In the genomic region with DNA sequence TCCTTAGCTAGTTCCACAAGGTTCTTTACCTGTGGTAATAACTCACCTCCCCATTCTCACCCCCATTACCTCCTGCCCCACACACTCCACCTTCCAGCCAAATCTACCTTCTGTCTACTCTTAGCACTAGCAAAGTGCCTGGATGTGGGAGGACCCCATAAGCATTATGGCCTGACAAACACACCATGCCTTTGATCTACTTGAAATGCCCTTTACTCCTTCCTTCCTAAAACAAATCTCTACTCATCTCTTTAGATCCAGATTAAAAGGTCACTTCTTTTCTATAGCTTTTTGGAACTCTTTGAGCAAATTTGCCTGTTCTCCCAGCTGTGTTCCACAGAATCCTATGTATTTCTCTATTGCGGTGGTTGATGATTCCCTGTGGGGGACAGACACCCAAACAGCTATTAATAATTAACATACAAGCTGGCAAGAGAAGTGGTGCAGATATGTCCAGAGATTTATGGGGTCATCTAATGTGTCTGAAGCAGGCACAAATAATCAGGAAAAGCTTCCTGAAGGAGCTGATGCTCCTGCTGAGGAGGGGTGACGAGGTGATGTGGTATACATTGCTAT, we compare ENCODE assay signal across 32 cellular contexts. TPM values are rescaled to one million over a fixed set of nuclear protein-coding genes. Genes with fewer than 3 reads are reported as not detected.
"Had no signal": no experiment of that assay in that cellular context is flagged by ENCODE, and none has a peak within 500 bp of the region (broad histone marks: within the 10 kb centered on the region; RNA-seq: fewer than 3 reads in every experiment).

No MANE protein-coding gene starts in this region.

- H3K9me3 Mint-ChIP-seq: activated B cell treated with CpG ODN at 0.5 μM for 24 hours; activated CD4-positive, alpha-beta memory T cell treated with anti-CD3 and anti-CD28 coated beads for 36 hours; activated CD4-positive, alpha-beta T cell treated with anti-CD3 and anti-CD28 coated beads, Interleukin-2, amount 10 ng/mL, durations not matched to agents 24 days and 14 days; activated naive CD4-positive, alpha-beta T cell treated with anti-CD3 and anti-CD28 coated beads, Interleukin-2, amount 10 ng/mL, durations not matched to agents 7 days and 5 days; activated naive CD4-positive, alpha-beta T cell treated with anti-CD3 and anti-CD28 coated beads, Interleukin-2, amount 50 U/mL, for 72 hours; activated naive CD8-positive, alpha-beta T cell treated with anti-CD3 and anti-CD28 coated beads, Interleukin-2, amount 10 ng/mL, durations not matched to agents 7 days and 5 days; activated T-helper 1 cell treated with anti-CD3 and anti-CD28 coated beads, Interleukin-12 subunit alpha, Interleukin-12 subunit beta, Interleukin-2, Interleukin-4 antibody, amounts not matched to agents 30 ng/mL and 10 ng/mL and 1 ng/mL, durations not matched to agents 14 hours and 24 hours and 36 hours; endodermal cell; T-helper 2 cell treated with Interferon-gamma antibody and Interleukin-4, amounts not matched to agents 5 μg/mL and 100 μg/mL, for 36 hours had no signal

- H3K27me3 Mint-ChIP-seq: activated B cell treated with CpG ODN at 0.5 μM for 24 hours had no signal

- H3K4me1 Mint-ChIP-seq: activated CD4-positive, alpha-beta T cell treated with anti-CD3 and anti-CD28 coated beads, Interleukin-2, amount 10 ng/mL, durations not matched to agents 24 days and 14 days; activated CD8-positive, alpha-beta memory T cell treated with anti-CD3 and anti-CD28 coated beads, Interleukin-2, amount 10 ng/mL, durations not matched to agents 7 days and 5 days; activated naive CD4-positive, alpha-beta T cell treated with anti-CD3 and anti-CD28 coated beads, Interleukin-2, amount 10 ng/mL, durations not matched to agents 7 days and 5 days; activated naive CD8-positive, alpha-beta T cell treated with anti-CD3 and anti-CD28 coated beads, Interleukin-2, amount 10 ng/mL, durations not matched to agents 7 days and 5 days; brain; endodermal cell had no signal

- H3K4me3 Mint-ChIP-seq: activated B cell treated with CpG ODN at 0.5 μM for 24 hours; activated CD4-positive, alpha-beta memory T cell treated with anti-CD3 and anti-CD28 coated beads for 36 hours; activated CD4-positive, alpha-beta T cell treated with anti-CD3 and anti-CD28 coated beads, Interleukin-2, amount 10 ng/mL, durations not matched to agents 24 days and 14 days; activated CD8-positive, alpha-beta memory T cell treated with anti-CD3 and anti-CD28 coated beads, Interleukin-2, amount 10 ng/mL, durations not matched to agents 7 days and 5 days; activated CD8-positive, alpha-beta T cell treated with anti-CD3 and anti-CD28 coated beads, Interleukin-2, amount 10 ng/mL, durations not matched to agents 7 days and 5 days; activated naive CD4-positive, alpha-beta T cell treated with anti-CD3 and anti-CD28 coated beads, Interleukin-2, amount 10 ng/mL, durations not matched to agents 7 days and 5 days; activated naive CD8-positive, alpha-beta T cell treated with anti-CD3 and anti-CD28 coated beads, Interleukin-2, amount 10 ng/mL, durations not matched to agents 7 days and 5 days; activated T-helper 1 cell treated with anti-CD3 and anti-CD28 coated beads, Interleukin-12 subunit alpha, Interleukin-12 subunit beta, Interleukin-2, Interleukin-4 antibody, amounts not matched to agents 30 ng/mL and 10 ng/mL and 1 ng/mL, durations not matched to agents 14 hours and 24 hours and 36 hours; brain; endodermal cell; T-helper 17 cell; T-helper 2 cell treated with Interferon-gamma antibody and Interleukin-4, amounts not matched to agents 5 μg/mL and 100 μg/mL, for 36 hours had no signal

- ATAC-seq: activated CD4-positive, CD25-positive, alpha-beta regulatory T cell treated with anti-CD3 and anti-CD28 coated beads, Interleukin-2, amount 50 U/mL, for 24 hours; activated CD8-positive, alpha-beta memory T cell treated with anti-CD3 and anti-CD28 coated beads, Interleukin-2, amount 10 ng/mL, durations not matched to agents 7 days and 5 days; activated CD8-positive, alpha-beta T cell treated with anti-CD3 and anti-CD28 coated beads, Interleukin-2, amount 10 ng/mL, durations not matched to agents 7 days and 5 days; activated naive CD4-positive, alpha-beta T cell treated with anti-CD3 and anti-CD28 coated beads, Interleukin-2, amount 50 U/mL, for 72 hours; esophagus mucosa; foreskin keratinocyte; gastrocnemius medialis; T-helper 17 cell had no signal

- H3K27me3 ChIP-seq: ascending aorta, breast epithelium, cardiac muscle cell, colonic mucosa, gastrocnemius medialis had no signal

- H3K4me3 ChIP-seq: ascending aorta, breast epithelium, cardiac muscle cell, colonic mucosa, gastrocnemius medialis had no signal

- H3K4me1 ChIP-seq: ascending aorta, breast epithelium, colonic mucosa, foreskin keratinocyte, gastrocnemius medialis had no signal

- DNase-seq: activated B cell treated with CpG ODN at 0.5 μM for 24 hours; activated CD4-positive, alpha-beta memory T cell treated with anti-CD3 and anti-CD28 coated beads for 36 hours; activated CD4-positive, alpha-beta T cell treated with anti-CD3 and anti-CD28 coated beads, Interleukin-2, amount 10 ng/mL, durations not matched to agents 24 days and 14 days; activated CD8-positive, alpha-beta memory T cell treated with anti-CD3 and anti-CD28 coated beads, Interleukin-2, amount 10 ng/mL, durations not matched to agents 7 days and 5 days; activated CD8-positive, alpha-beta memory T cell treated with anti-CD3 and anti-CD28 coated beads, Interleukin-2, amount 50 U/mL, for 4 hours; activated CD8-positive, alpha-beta T cell treated with anti-CD3 and anti-CD28 coated beads, Interleukin-2, amount 10 ng/mL, durations not matched to agents 7 days and 5 days; activated gamma-delta T cell; activated naive CD4-positive, alpha-beta T cell; activated naive CD4-positive, alpha-beta T cell treated with anti-CD3 and anti-CD28 coated beads, Interleukin-2, amount 10 ng/mL, durations not matched to agents 7 days and 5 days; activated naive CD8-positive, alpha-beta T cell treated with anti-CD3 and anti-CD28 coated beads, Interleukin-2, amount 10 ng/mL, durations not matched to agents 7 days and 5 days; activated T-cell treated with anti-CD3 and anti-CD28 coated beads, Interleukin-2, amount 50 U/mL, for 1 hour; activated T-cell treated with anti-CD3 and anti-CD28 coated beads, Interleukin-2, amount 50 U/mL, for 48 hours; central memory CD4-positive, alpha-beta T cell; cerebellar nuclear complex; colonic mucosa; effector memory CD4-positive, alpha-beta T cell; endodermal cell; foreskin keratinocyte; gastrocnemius medialis; T-helper 1 cell; T-helper 17 cell; T1000 had no signal

- H3K27ac ChIP-seq: ascending aorta, breast epithelium, cardiac muscle cell, colonic mucosa, foreskin keratinocyte, gastrocnemius medialis, WERI-Rb-1 had no signal

- H3K36me3 Mint-ChIP-seq: activated CD4-positive, alpha-beta memory T cell treated with anti-CD3 and anti-CD28 coated beads for 36 hours; activated CD8-positive, alpha-beta memory T cell treated with anti-CD3 and anti-CD28 coated beads, Interleukin-2, amount 10 ng/mL, durations not matched to agents 7 days and 5 days; activated naive CD4-positive, alpha-beta T cell treated with anti-CD3 and anti-CD28 coated beads, Interleukin-2, amount 10 ng/mL, durations not matched to agents 7 days and 5 days; activated naive CD4-positive, alpha-beta T cell treated with anti-CD3 and anti-CD28 coated beads, Interleukin-2, amount 50 U/mL, for 72 hours; activated naive CD8-positive, alpha-beta T cell treated with anti-CD3 and anti-CD28 coated beads, Interleukin-2, amount 10 ng/mL, durations not matched to agents 7 days and 5 days; brain had no signal

- H3K36me3 ChIP-seq: ascending aorta, breast epithelium, cardiac muscle cell, colonic mucosa, gastrocnemius medialis, WERI-Rb-1 had no signal

- H3K27ac Mint-ChIP-seq: activated B cell treated with CpG ODN at 0.5 μM for 24 hours; activated CD4-positive, alpha-beta memory T cell treated with anti-CD3 and anti-CD28 coated beads for 36 hours; activated CD4-positive, alpha-beta T cell treated with anti-CD3 and anti-CD28 coated beads, Interleukin-2, amount 10 ng/mL, durations not matched to agents 24 days and 14 days; activated CD8-positive, alpha-beta memory T cell treated with anti-CD3 and anti-CD28 coated beads, Interleukin-2, amount 10 ng/mL, durations not matched to agents 7 days and 5 days; activated CD8-positive, alpha-beta T cell treated with anti-CD3 and anti-CD28 coated beads, Interleukin-2, amount 10 ng/mL, durations not matched to agents 7 days and 5 days; activated naive CD4-positive, alpha-beta T cell treated with anti-CD3 and anti-CD28 coated beads, Interleukin-2, amount 10 ng/mL, durations not matched to agents 7 days and 5 days; activated naive CD8-positive, alpha-beta T cell treated with anti-CD3 and anti-CD28 coated beads, Interleukin-2, amount 10 ng/mL, durations not matched to agents 7 days and 5 days; activated T-helper 1 cell treated with anti-CD3 and anti-CD28 coated beads, Interleukin-12 subunit alpha, Interleukin-12 subunit beta, Interleukin-2, Interleukin-4 antibody, amounts not matched to agents 30 ng/mL and 10 ng/mL and 1 ng/mL, durations not matched to agents 14 hours and 24 hours and 36 hours; brain; endodermal cell; T-helper 17 cell; T-helper 2 cell treated with Interferon-gamma antibody and Interleukin-4, amounts not matched to agents 5 μg/mL and 100 μg/mL, for 36 hours had no signal

- H3K9me3 ChIP-seq: ascending aorta, breast epithelium, colonic mucosa, gastrocnemius medialis had no signal

RNA-seq across cellular contexts. Expression of a gene that starts 34.0 kb away (rescaled TPM):
- polyA plus RNA-seq: cardiac muscle cell, foreskin keratinocyte had no signal
